Comparison of ENCODE assay signal across 11 cellular contexts in the genomic region with DNA sequence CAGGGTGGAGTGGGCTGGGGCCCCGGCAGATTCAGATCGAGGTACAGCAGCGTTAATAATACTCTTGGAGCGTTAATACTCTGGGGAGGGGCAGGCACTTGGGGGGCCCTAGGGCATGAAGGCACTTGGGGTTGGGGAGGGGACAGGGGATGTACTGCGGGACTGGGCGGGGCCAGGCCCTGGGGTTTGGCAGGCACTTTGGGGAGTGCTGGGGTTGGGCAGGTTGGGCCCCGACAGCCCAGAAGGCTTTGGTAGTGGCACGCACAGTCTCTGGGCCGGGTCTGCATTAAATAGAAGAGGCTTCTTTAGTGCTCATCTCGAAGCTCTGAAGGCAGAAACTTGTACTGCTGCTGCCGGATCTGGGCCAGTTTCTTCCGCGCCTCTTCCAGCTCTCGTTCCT.
DNase-seq lines count a peak whose midpoint lies in the region; ATAC-seq lines count a peak whose summit lies in the region.
"Had no signal": no experiment of that assay in that cellular context is flagged by ENCODE, and none has a peak within 500 bp of the region (broad histone marks: within the 10 kb centered on the region; RNA-seq: fewer than 3 reads in every experiment).

No MANE protein-coding gene starts in this region.

- no peak for DNase-seq in stimulated activated naive CD8-positive, alpha-beta T cell treated with anti-CD3 and anti-CD28 coated beads, Interleukin-15, amount 100 ng/mL, for 72 hours
- DNase-seq in stimulated activated naive CD8-positive, alpha-beta T cell treated with anti-CD3 and anti-CD28 coated beads, Interleukin-15, Interleukin-2, amounts not matched to agents 100 U/mL and 50 U/mL, for 24 hours: no peak
- no peak for DNase-seq in DMS114 treated with DMSO at 0.1 percent for 48 hours (lab: John Stamatoyannopoulos, UW; ENCODE audit: unreplicated experiment)
- DNase-seq in activated CD4-positive, alpha-beta T cell treated with anti-CD3 and anti-CD28 coated beads, Interleukin-2, amount 50 U/mL, for 48 hours: no peak
- DNase-seq: ACHN; activated CD4-positive, alpha-beta T cell treated with anti-CD3 and anti-CD28 coated beads for 4 hours; activated naive CD4-positive, alpha-beta T cell treated with anti-CD3 and anti-CD28 coated beads, Interleukin-2, amount 10 ng/mL, durations not matched to agents 7 days and 5 days; effector CD4-positive, alpha-beta T cell; naive thymus-derived CD8-positive, alpha-beta T cell; NCI-H446; stimulated activated CD4-positive, alpha-beta T cell treated with anti-CD3 and anti-CD28 coated beads, Interleukin-2, amount 100 ng/mL, for 48 hours had no signal

- no peaks in the 10 kb centered on the region for H3K9me3 Mint-ChIP-seq in stimulated activated naive CD8-positive, alpha-beta T cell treated with anti-CD3 and anti-CD28 coated beads, Interleukin-15, amount 100 ng/mL, for 72 hours
- H3K9me3 Mint-ChIP-seq: activated naive CD4-positive, alpha-beta T cell treated with anti-CD3 and anti-CD28 coated beads, Interleukin-2, amount 10 ng/mL, durations not matched to agents 7 days and 5 days; naive thymus-derived CD8-positive, alpha-beta T cell had no signal

- H3K4me1 Mint-ChIP-seq in stimulated activated naive CD8-positive, alpha-beta T cell treated with anti-CD3 and anti-CD28 coated beads, Interleukin-15, amount 100 ng/mL, for 72 hours: peaks cover 7% of the 10 kb centered on the region
- H3K4me1 Mint-ChIP-seq: activated naive CD4-positive, alpha-beta T cell treated with anti-CD3 and anti-CD28 coated beads, Interleukin-2, amount 10 ng/mL, durations not matched to agents 7 days and 5 days had no signal

- no peak overlapping the region for H3K4me3 Mint-ChIP-seq in stimulated activated naive CD8-positive, alpha-beta T cell treated with anti-CD3 and anti-CD28 coated beads, Interleukin-15, amount 100 ng/mL, for 72 hours
- H3K4me3 Mint-ChIP-seq: activated naive CD4-positive, alpha-beta T cell treated with anti-CD3 and anti-CD28 coated beads, Interleukin-2, amount 10 ng/mL, durations not matched to agents 7 days and 5 days; naive thymus-derived CD8-positive, alpha-beta T cell had no signal

- H3K27ac Mint-ChIP-seq in stimulated activated naive CD8-positive, alpha-beta T cell treated with anti-CD3 and anti-CD28 coated beads, Interleukin-15, amount 100 ng/mL, for 72 hours: peak overlapping the region; percentile 5 to 12
- H3K27ac Mint-ChIP-seq: activated naive CD4-positive, alpha-beta T cell treated with anti-CD3 and anti-CD28 coated beads, Interleukin-2, amount 10 ng/mL, durations not matched to agents 7 days and 5 days had no signal

- H3K27me3 Mint-ChIP-seq in stimulated activated naive CD8-positive, alpha-beta T cell treated with anti-CD3 and anti-CD28 coated beads, Interleukin-15, amount 100 ng/mL, for 72 hours: no peaks in the 10 kb centered on the region
- H3K27me3 Mint-ChIP-seq: activated naive CD4-positive, alpha-beta T cell treated with anti-CD3 and anti-CD28 coated beads, Interleukin-2, amount 10 ng/mL, durations not matched to agents 7 days and 5 days; naive thymus-derived CD8-positive, alpha-beta T cell had no signal

- ATAC-seq in stimulated activated naive CD8-positive, alpha-beta T cell treated with anti-CD3 and anti-CD28 coated beads, Interleukin-15, amount 100 ng/mL, for 72 hours: no peak
- ATAC-seq in stimulated activated naive CD8-positive, alpha-beta T cell treated with anti-CD3 and anti-CD28 coated beads, Interleukin-15, Interleukin-2, amounts not matched to agents 100 U/mL and 50 U/mL, for 24 hours: no peak
